ENCODE assay signal across 23 cellular contexts in the genomic region with DNA sequence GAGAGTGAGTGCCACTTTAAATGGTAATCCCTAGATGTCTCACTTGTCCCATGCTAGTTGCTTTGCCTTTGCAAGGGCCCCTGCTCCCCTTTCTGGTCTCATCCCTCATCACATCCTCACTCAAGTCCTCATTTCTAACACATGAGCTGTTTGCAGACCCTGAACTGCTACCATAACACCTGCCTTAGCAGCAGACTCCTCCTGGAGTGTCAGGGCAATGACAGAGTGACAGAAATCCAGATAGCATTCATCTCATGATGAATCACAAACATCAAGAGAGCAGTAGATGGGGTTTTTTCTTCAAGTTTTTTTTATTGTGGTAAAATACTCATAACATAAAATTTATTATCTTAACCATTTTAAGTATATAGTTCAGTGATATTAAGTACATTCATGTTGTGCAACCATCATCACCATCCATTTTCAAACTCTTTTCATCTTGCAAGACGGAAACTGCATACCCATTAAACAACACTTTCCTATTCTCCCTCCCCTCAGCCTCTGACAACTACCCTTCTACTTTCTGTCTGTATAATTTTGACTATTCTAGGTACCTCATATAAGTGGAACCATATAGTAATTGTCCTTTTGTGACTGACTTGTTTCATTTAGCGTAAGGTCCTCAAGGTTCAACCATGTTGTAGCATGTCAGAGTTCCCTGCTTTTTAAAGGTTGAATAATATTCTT.
"Had no signal": no experiment of that assay in that cellular context is flagged by ENCODE, and none has a peak within 500 bp of the region (broad histone marks: within the 10 kb centered on the region; RNA-seq: fewer than 3 reads in every experiment).

No MANE protein-coding gene starts in this region.

- ATAC-seq: gastrocnemius medialis, left cardiac atrium, pancreas, sciatic nerve, SK-N-SH treated with all-trans-retinoic acid at 6 μM for 48 hours, T-helper 17 cell had no signal

- H3K27me3 Mint-ChIP-seq: activated naive CD8-positive, alpha-beta T cell; brain; T-helper 17 cell had no signal

- H3K27ac Mint-ChIP-seq: activated naive CD8-positive, alpha-beta T cell; activated T-helper 1 cell treated with anti-CD3 and anti-CD28 coated beads, Interleukin-12 subunit alpha, Interleukin-12 subunit beta, Interleukin-2, Interleukin-4 antibody, amounts not matched to agents 30 ng/mL and 10 ng/mL and 1 ng/mL, durations not matched to agents 14 hours and 24 hours and 36 hours; brain; mesothelial cell of epicardium; naive B cell; T-helper 17 cell had no signal

- H3K4me1 Mint-ChIP-seq: brain, mesothelial cell of epicardium had no signal

- DNase-seq: activated CD8-positive, alpha-beta memory T cell treated with anti-CD3 and anti-CD28 coated beads, Interleukin-2, amount 50 U/mL, for 48 hours; activated gamma-delta T cell; dorsolateral prefrontal cortex; effector memory CD4-positive, alpha-beta T cell; erythroblast; gastrocnemius medialis; left cardiac atrium; naive B cell; pancreas; retina; SJCRH30; stimulated activated naive CD4-positive, alpha-beta T cell; T-helper 17 cell; T1000; testis; transverse colon; WERI-Rb-1 had no signal

- H3K9me3 Mint-ChIP-seq: activated T-helper 1 cell treated with anti-CD3 and anti-CD28 coated beads, Interleukin-12 subunit alpha, Interleukin-12 subunit beta, Interleukin-2, Interleukin-4 antibody, amounts not matched to agents 30 ng/mL and 10 ng/mL and 1 ng/mL, durations not matched to agents 14 hours and 24 hours and 36 hours had no signal

- H3K4me3 Mint-ChIP-seq: activated naive CD8-positive, alpha-beta T cell; activated T-helper 1 cell treated with anti-CD3 and anti-CD28 coated beads, Interleukin-12 subunit alpha, Interleukin-12 subunit beta, Interleukin-2, Interleukin-4 antibody, amounts not matched to agents 30 ng/mL and 10 ng/mL and 1 ng/mL, durations not matched to agents 14 hours and 24 hours and 36 hours; brain; mesothelial cell of epicardium; naive B cell; T-helper 17 cell had no signal

- H3K36me3 Mint-ChIP-seq: activated naive CD8-positive, alpha-beta T cell; brain; mesothelial cell of epicardium; naive B cell had no signal
